In genomic region chr21:29206445-29206844, GRCh38 we compare ENCODE assay signal across 23 cellular contexts.
"Had no signal": no experiment of that assay in that cellular context is flagged by ENCODE, and none has a peak within 500 bp of the region (broad histone marks: within the 10 kb centered on the region; RNA-seq: fewer than 3 reads in every experiment).

No MANE protein-coding gene starts in this region.

- H3K27me3 Mint-ChIP-seq: naive B cell had no signal

- ATAC-seq: effector memory CD8-positive, alpha-beta T cell; left ventricle myocardium superior; lower lobe of right lung; natural killer cell treated with Interleukin-12 subunit alpha and Interleukin-12 subunit beta and Interleukin-15 and Interleukin-18, amount 100 ng/mL, for 72 hours; psoas muscle; right cardiac atrium; stimulated activated effector memory CD8-positive, alpha-beta T cell treated with anti-CD3 and anti-CD28 coated beads, Interleukin-12 subunit alpha, Interleukin-12 subunit beta, amount 100 ng/mL, for 72 hours had no signal

- H3K27ac Mint-ChIP-seq: effector memory CD8-positive, alpha-beta T cell; mesothelial cell of epicardium; natural killer cell treated with Interleukin-12 subunit alpha and Interleukin-12 subunit beta and Interleukin-15 and Interleukin-18, amount 100 ng/mL, for 72 hours; stimulated activated effector memory CD8-positive, alpha-beta T cell treated with anti-CD3 and anti-CD28 coated beads, Interleukin-12 subunit alpha, Interleukin-12 subunit beta, amount 100 ng/mL, for 72 hours had no signal

- H3K4me3 ChIP-seq: esophagus squamous epithelium, lower lobe of right lung, mucosa of descending colon, psoas muscle, sigmoid colon, stomach, thyroid gland had no signal

- H3K4me1 Mint-ChIP-seq: stimulated activated effector memory CD8-positive, alpha-beta T cell treated with anti-CD3 and anti-CD28 coated beads, Interleukin-12 subunit alpha, Interleukin-12 subunit beta, amount 100 ng/mL, for 72 hours had no signal

- H3K4me1 ChIP-seq: esophagus squamous epithelium, sigmoid colon, thyroid gland had no signal

- H3K36me3 Mint-ChIP-seq: mesothelial cell of epicardium; stimulated activated effector memory CD8-positive, alpha-beta T cell treated with anti-CD3 and anti-CD28 coated beads, Interleukin-12 subunit alpha, Interleukin-12 subunit beta, amount 100 ng/mL, for 72 hours had no signal

- H3K27ac ChIP-seq: esophagus squamous epithelium, lower lobe of right lung, psoas muscle, sigmoid colon, stomach, thyroid gland had no signal

- H3K4me3 Mint-ChIP-seq: effector memory CD8-positive, alpha-beta T cell; mesothelial cell of epicardium; naive B cell; natural killer cell treated with Interleukin-12 subunit alpha and Interleukin-12 subunit beta and Interleukin-15 and Interleukin-18, amount 100 ng/mL, for 72 hours; neural crest cell; stimulated activated effector memory CD8-positive, alpha-beta T cell treated with anti-CD3 and anti-CD28 coated beads, Interleukin-12 subunit alpha, Interleukin-12 subunit beta, amount 100 ng/mL, for 72 hours had no signal

- H3K27me3 ChIP-seq: esophagus squamous epithelium, sigmoid colon, stomach, thyroid gland had no signal

- H3K36me3 ChIP-seq: esophagus squamous epithelium, lower lobe of right lung, sigmoid colon, stomach, thyroid gland had no signal

- H3K9me3 Mint-ChIP-seq: effector memory CD8-positive, alpha-beta T cell had no signal

- DNase-seq: cortex of kidney; effector memory CD8-positive, alpha-beta T cell; erythroblast; esophagus squamous epithelium; head of caudate nucleus; left ventricle myocardium superior; lower lobe of right lung; mesenchymal stem cell; mucosa of descending colon; naive B cell; psoas muscle; right cardiac atrium; sigmoid colon; stimulated activated CD4-positive, alpha-beta T cell treated with anti-CD3 and anti-CD28 coated beads, Interleukin-2, amount 100 ng/mL, for 24 hours; stimulated activated CD4-positive, alpha-beta T cell treated with anti-CD3 and anti-CD28 coated beads, Interleukin-4, amount 100 ng/mL, for 24 hours; stimulated activated naive CD4-positive, alpha-beta T cell treated with Interleukin-2 at 50 U/mL for 16 hours; stomach; thyroid gland; trophoblast cell had no signal

- H3K9me3 ChIP-seq: sigmoid colon, thyroid gland had no signal
